ENCODE assay signal across 23 cellular contexts in the genomic region with DNA sequence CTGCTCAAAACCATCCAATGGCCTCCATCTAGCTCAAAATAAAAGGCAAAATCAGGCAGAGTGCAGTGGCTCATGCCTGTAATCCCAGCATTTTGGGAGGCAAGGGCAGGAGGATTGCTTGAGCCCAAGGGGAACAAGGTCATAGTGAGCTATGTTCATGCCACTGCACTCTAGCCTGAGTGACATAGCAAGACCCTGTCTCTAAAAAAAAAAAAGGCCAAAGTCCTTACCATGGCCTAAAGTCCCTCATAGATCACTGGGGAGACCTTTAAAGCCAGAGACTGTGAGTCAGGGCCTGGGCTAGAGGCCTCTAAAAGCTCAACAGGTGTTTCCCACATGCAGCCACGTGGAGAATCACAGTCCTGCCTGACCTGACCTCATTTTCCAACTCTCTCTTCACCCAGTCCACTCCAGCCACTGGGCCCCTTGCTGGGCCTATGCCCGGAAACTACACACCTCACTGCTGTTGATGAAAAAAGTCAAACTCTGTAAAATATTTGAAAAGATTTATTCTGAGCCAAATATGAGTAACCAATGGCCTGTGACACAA.
"Had no signal": no experiment of that assay in that cellular context is flagged by ENCODE, and none has a peak within 500 bp of the region (broad histone marks: within the 10 kb centered on the region; RNA-seq: fewer than 3 reads in every experiment).

No MANE protein-coding gene starts in this region.

- H3K4me1 Mint-ChIP-seq: endodermal cell had no signal

- H3K27ac ChIP-seq: brain microvascular endothelial cell, colonic mucosa, epithelial cell of prostate, gastroesophageal sphincter, heart right ventricle, ovary, sigmoid colon, tibial nerve had no signal

- H3K27me3 Mint-ChIP-seq: activated CD4-positive, alpha-beta memory T cell treated with anti-CD3 and anti-CD28 coated beads for 36 hours; naive thymus-derived CD4-positive, alpha-beta T cell had no signal

- H3K4me3 Mint-ChIP-seq: activated CD4-positive, alpha-beta memory T cell treated with anti-CD3 and anti-CD28 coated beads for 36 hours; endodermal cell; naive thymus-derived CD4-positive, alpha-beta T cell; T-helper 2 cell treated with Interferon-gamma antibody and Interleukin-4, amounts not matched to agents 5 μg/mL and 100 μg/mL, for 36 hours had no signal

- FAIRE-seq: TTC549 had no signal

- H3K4me1 ChIP-seq: colonic mucosa, gastroesophageal sphincter, heart right ventricle, sigmoid colon, tibial nerve had no signal

- H3K27ac Mint-ChIP-seq: activated CD4-positive, alpha-beta memory T cell treated with anti-CD3 and anti-CD28 coated beads for 36 hours; activated T-helper 2 cell treated with anti-CD3 and anti-CD28 coated beads, Interferon-gamma antibody, Interleukin-2, Interleukin-4, amounts not matched to agents 10 μg/mL and 5 μg/mL and 100 μg/mL, durations not matched to agents 14 hours and 24 hours and 36 hours; endodermal cell; T-helper 2 cell treated with Interferon-gamma antibody and Interleukin-4, amounts not matched to agents 5 μg/mL and 100 μg/mL, for 36 hours had no signal

- DNase-seq: activated CD4-positive, alpha-beta memory T cell treated with anti-CD3 and anti-CD28 coated beads for 36 hours; activated CD4-positive, alpha-beta T cell treated with anti-CD3 and anti-CD28 coated beads for 4 hours; activated naive CD4-positive, alpha-beta T cell treated with Interleukin-2 at 50 U/mL for 16 hours; activated T-cell treated with anti-CD3 and anti-CD28 coated beads, Interleukin-2, amount 50 U/mL, for 1 hour; aorta; brain microvascular endothelial cell; central memory CD4-positive, alpha-beta T cell; colonic mucosa; endodermal cell; heart right ventricle; mesenchymal stem cell; mucosa of descending colon; naive thymus-derived CD4-positive, alpha-beta T cell; ovary; sigmoid colon; stimulated activated naive CD4-positive, alpha-beta T cell; substantia nigra had no signal

- H3K9me3 ChIP-seq: colonic mucosa, gastroesophageal sphincter, heart right ventricle, mucosa of descending colon, ovary, sigmoid colon, tibial nerve had no signal

- H3K4me3 ChIP-seq: colonic mucosa, gastroesophageal sphincter, heart right ventricle, mucosa of descending colon, ovary, sigmoid colon, tibial nerve had no signal

- H3K9me3 Mint-ChIP-seq: activated CD4-positive, alpha-beta memory T cell treated with anti-CD3 and anti-CD28 coated beads for 36 hours; activated T-helper 2 cell treated with anti-CD3 and anti-CD28 coated beads, Interferon-gamma antibody, Interleukin-2, Interleukin-4, amounts not matched to agents 10 μg/mL and 5 μg/mL and 100 μg/mL, durations not matched to agents 14 hours and 24 hours and 36 hours; endodermal cell; T-helper 2 cell treated with Interferon-gamma antibody and Interleukin-4, amounts not matched to agents 5 μg/mL and 100 μg/mL, for 36 hours had no signal

- H3K36me3 Mint-ChIP-seq: activated CD4-positive, alpha-beta memory T cell treated with anti-CD3 and anti-CD28 coated beads for 36 hours had no signal

- H3K27me3 ChIP-seq: brain microvascular endothelial cell, colonic mucosa, gastroesophageal sphincter, ovary, sigmoid colon, tibial nerve had no signal

- ATAC-seq: gastroesophageal sphincter; heart right ventricle; mucosa of descending colon; naive thymus-derived CD4-positive, alpha-beta T cell had no signal

- H3K36me3 ChIP-seq: brain microvascular endothelial cell, colonic mucosa, gastroesophageal sphincter, heart right ventricle, ovary, sigmoid colon, tibial nerve had no signal
